ENCODE assay signal across 8 cellular contexts in genomic region chr1:232630047-232630893, GRCh38. TPM values are rescaled to one million over a fixed set of nuclear protein-coding genes. Genes with fewer than 3 reads are reported as not detected.
DNase-seq lines count a peak whose midpoint lies in the region; ATAC-seq and TF ChIP-seq lines count a peak whose summit lies in the region.

TSS of gene SIPA1L2 (minus strand) at chr1:232630133. CDS start at chr1:232515339, 114,794 bp downstream.

- H3K4me3 ChIP-seq in fibroblast of the aortic adventitia (ENCODE audit: low read depth, low read length), result peak within 1 kb of the TSS; percentile 75

- peaks cover 9% of the 10 kb centered on the region for H3K4me1 Mint-ChIP-seq in activated T-helper 2 cell treated with anti-CD3 and anti-CD28 coated beads, Interferon-gamma antibody, Interleukin-2, Interleukin-4, amounts not matched to agents 10 μg/mL and 5 μg/mL and 100 μg/mL, durations not matched to agents 14 hours and 24 hours and 36 hours (ENCODE audit: low read depth)
- H3K4me1 Mint-ChIP-seq in nephron progenitor cell, result peaks cover 49% of the 10 kb centered on the region

- intact Hi-C loops in activated T-helper 2 cell treated with anti-CD3 and anti-CD28 coated beads, Interferon-gamma antibody, Interleukin-2, Interleukin-4, amounts not matched to agents 10 μg/mL and 5 μg/mL and 100 μg/mL, durations not matched to agents 14 hours and 24 hours and 36 hours (cut with micrococcal nuclease), result loop anchor here (2.0 to 5.0 kb wide), 2 partner anchors 177 to 321 kb away; partner anchors contain the start of genes MAP10 and NTPCR

- H3K27ac Mint-ChIP-seq in activated T-helper 2 cell treated with anti-CD3 and anti-CD28 coated beads, Interferon-gamma antibody, Interleukin-2, Interleukin-4, amounts not matched to agents 10 μg/mL and 5 μg/mL and 100 μg/mL, durations not matched to agents 14 hours and 24 hours and 36 hours, result no peak within 1 kb of the TSS
- H3K27ac Mint-ChIP-seq in nephron progenitor cell, result peak within 1 kb of the TSS; percentile 75

- in situ Hi-C loops in KBM-7 (cut with MboI; ENCODE audit: low pct_unique_long_range_greater_than_20kb, low sequenced_read_pairs), result loop anchor here (25.0 kb wide), 1 partner anchor 607 kb away; no protein-coding TSS in a partner anchor

- peaks cover 57% of the 10 kb centered on the region for H3K27me3 Mint-ChIP-seq in activated T-helper 2 cell treated with anti-CD3 and anti-CD28 coated beads, Interferon-gamma antibody, Interleukin-2, Interleukin-4, amounts not matched to agents 10 μg/mL and 5 μg/mL and 100 μg/mL, durations not matched to agents 14 hours and 24 hours and 36 hours (ENCODE audit: low read depth)
- peaks cover 24% of the 10 kb centered on the region for H3K27me3 Mint-ChIP-seq in nephron progenitor cell (ENCODE audit: low read depth, poor library complexity)

- ATAC-seq in GM21737 (IDR thresholded peaks at IDR 0.05; ENCODE audit: unreplicated experiment), result peak; percentile 99
- peak; percentile 96 for ATAC-seq in stimulated activated naive CD8-positive, alpha-beta T cell treated with anti-CD3 and anti-CD28 coated beads, Interleukin-15, Interleukin-2, amounts not matched to agents 100 U/mL and 50 U/mL, for 24 hours

- DNase-seq in DMS153 treated with DMSO at 0.1 percent for 48 hours (lab: John Stamatoyannopoulos, UW; ENCODE audit: unreplicated experiment) (peak; percentile 31), KBM-7 (peak; percentile 77), RKO (ENCODE audit: low spot score) (peak; percentile 85), fibroblast of the aortic adventitia (ENCODE audit: low read depth) (peak; percentile 86), nephron progenitor cell (peak; percentile 97)
- peak; percentile 80 for DNase-seq in activated T-helper 2 cell treated with anti-CD3 and anti-CD28 coated beads, Interferon-gamma antibody, Interleukin-2, Interleukin-4, amounts not matched to agents 10 μg/mL and 5 μg/mL and 100 μg/mL, durations not matched to agents 14 hours and 24 hours and 36 hours (ENCODE audit: low spot score)
- peak; percentile 94 for DNase-seq in stimulated activated naive CD8-positive, alpha-beta T cell treated with anti-CD3 and anti-CD28 coated beads, Interleukin-15, Interleukin-2, amounts not matched to agents 100 U/mL and 50 U/mL, for 24 hours

- peak within 1 kb of the TSS; percentile 86 for H3K4me3 Mint-ChIP-seq in activated T-helper 2 cell treated with anti-CD3 and anti-CD28 coated beads, Interferon-gamma antibody, Interleukin-2, Interleukin-4, amounts not matched to agents 10 μg/mL and 5 μg/mL and 100 μg/mL, durations not matched to agents 14 hours and 24 hours and 36 hours (ENCODE audit: low read depth)
- peak within 1 kb of the TSS; percentile 97 for H3K4me3 Mint-ChIP-seq in nephron progenitor cell

- no peaks in the 10 kb centered on the region for H3K36me3 Mint-ChIP-seq in activated T-helper 2 cell treated with anti-CD3 and anti-CD28 coated beads, Interferon-gamma antibody, Interleukin-2, Interleukin-4, amounts not matched to agents 10 μg/mL and 5 μg/mL and 100 μg/mL, durations not matched to agents 14 hours and 24 hours and 36 hours (ENCODE audit: low read depth)
- H3K36me3 Mint-ChIP-seq in nephron progenitor cell (ENCODE audit: low read depth), result no peaks in the 10 kb centered on the region

- TF ChIP-seq CTCF in fibroblast of the aortic adventitia (IDR thresholded peaks at IDR 0.05; ENCODE audit: insufficient read depth, low read length) (peak; percentile 44), nephron progenitor cell (IDR thresholded peaks at IDR 0.05) (peak; percentile 43)

- H3K9me3 Mint-ChIP-seq in activated T-helper 2 cell treated with anti-CD3 and anti-CD28 coated beads, Interferon-gamma antibody, Interleukin-2, Interleukin-4, amounts not matched to agents 10 μg/mL and 5 μg/mL and 100 μg/mL, durations not matched to agents 14 hours and 24 hours and 36 hours, result no peaks in the 10 kb centered on the region
- no peaks in the 10 kb centered on the region for H3K9me3 Mint-ChIP-seq in nephron progenitor cell

RNA-seq across cellular contexts. Expression of gene SIPA1L2, which starts in this region (rescaled TPM):
- 3.4 and 3.7 TPM in 2 replicates for total RNA-seq in activated T-helper 2 cell treated with anti-CD3 and anti-CD28 coated beads, Interferon-gamma antibody, Interleukin-2, Interleukin-4, amounts not matched to agents 10 μg/mL and 5 μg/mL and 100 μg/mL, durations not matched to agents 14 hours and 24 hours and 36 hours
- 6.8 and 16.4 TPM in 2 replicates for total RNA-seq in fibroblast of the aortic adventitia (ENCODE audit: low replicate concordance)

Comparison
In these comparisons a context has a peak if more than half of its experiments do, and no peak if none do; other contexts are left out.
1. Peak in every context shown above with its lines: DNase-seq, ATAC-seq and H3K4me3 ChIP-seq.
2. DNase-seq: peak in every context shown above with its lines; median percentile 97 in nephron progenitor cell; 94 in stimulated activated naive CD8-positive, alpha-beta T cell treated with anti-CD3 and anti-CD28 coated beads, Interleukin-15, Interleukin-2, amounts not matched to agents 100 U/mL and 50 U/mL, for 24 hours; 86 in fibroblast of the aortic adventitia; 85 in RKO; 80 in activated T-helper 2 cell treated with anti-CD3 and anti-CD28 coated beads, Interferon-gamma antibody, Interleukin-2, Interleukin-4, amounts not matched to agents 10 μg/mL and 5 μg/mL and 100 μg/mL, durations not matched to agents 14 hours and 24 hours and 36 hours; 77 in KBM-7; 31 in DMS153 treated with DMSO at 0.1 percent for 48 hours.